1 cellular context compared by ENCODE assay signal in the genomic region with DNA sequence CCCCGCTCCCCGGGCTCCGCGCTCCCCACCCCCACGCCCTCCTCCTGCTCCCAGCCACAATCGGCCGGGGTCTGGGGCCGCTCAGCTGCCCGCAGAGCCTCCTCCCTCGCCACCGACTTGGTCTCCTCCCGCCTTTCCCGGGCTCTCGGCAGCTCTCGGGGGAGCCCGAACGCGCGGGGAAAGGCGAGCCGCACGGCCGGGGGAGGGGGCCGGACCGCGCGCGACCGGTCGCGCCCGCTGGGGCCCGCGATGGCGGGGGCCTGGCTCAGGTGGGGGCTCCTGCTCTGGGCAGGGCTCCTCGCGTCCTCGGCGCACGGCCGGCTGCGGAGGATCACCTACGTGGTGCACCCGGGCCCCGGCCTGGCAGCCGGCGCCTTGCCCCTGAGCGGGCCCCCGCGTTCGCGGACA.
TF ChIP-seq lines count a peak whose summit lies in the region.

No MANE protein-coding gene starts in this region.

TF ChIP-seq in H1, 55 proteins besides CTCF, POLR2A, EP300 and RAD21:
- TF ChIP-seq KDM4A (IDR thresholded peaks at IDR 0.05; ENCODE audit: low read depth, low read length, severe bottlenecking) (peak; percentile 60), EGR1 (IDR thresholded peaks at IDR 0.05; ENCODE audit: borderline replicate concordance, low read depth, low read length) (no peak)
- TF ChIP-seq, protein P1, sequence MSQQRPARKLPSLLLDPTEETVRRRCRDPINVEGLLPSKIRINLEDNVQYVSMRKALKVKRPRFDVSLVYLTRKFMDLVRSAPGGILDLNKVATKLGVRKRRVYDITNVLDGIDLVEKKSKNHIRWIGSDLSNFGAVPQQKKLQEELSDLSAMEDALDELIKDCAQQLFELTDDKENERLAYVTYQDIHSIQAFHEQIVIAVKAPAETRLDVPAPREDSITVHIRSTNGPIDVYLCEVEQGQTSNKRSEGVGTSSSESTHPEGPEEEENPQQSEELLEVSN (IDR thresholded peaks at IDR 0.05): 0 out of 2 replicates have a peak, but pooled peaks have one; percentile 1
